In the genomic region with DNA sequence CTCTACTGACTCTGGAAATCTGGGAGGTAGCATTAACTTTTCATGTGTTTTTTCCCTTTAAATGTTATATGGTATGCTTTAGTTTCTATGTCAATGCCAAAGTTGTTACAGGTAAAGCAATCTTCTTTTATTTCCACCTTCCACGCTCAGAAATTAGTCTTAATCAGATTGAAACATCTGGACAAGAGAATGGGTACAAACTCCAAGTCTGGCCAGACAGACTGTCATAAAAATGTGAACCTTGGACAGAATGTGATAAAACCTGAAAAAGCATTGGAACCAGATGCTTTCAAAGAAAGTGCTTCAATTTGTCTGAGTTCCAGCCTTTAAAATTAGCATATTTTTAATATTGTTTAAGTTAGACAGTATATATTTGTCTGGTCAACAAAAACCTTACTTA, we compare ENCODE assay signal across 38 cellular contexts.
"Had no signal": no experiment of that assay in that cellular context is flagged by ENCODE, and none has a peak within 500 bp of the region (broad histone marks: within the 10 kb centered on the region; RNA-seq: fewer than 3 reads in every experiment).

No MANE protein-coding gene starts in this region.

- H3K27me3 Mint-ChIP-seq: activated CD4-positive, alpha-beta memory T cell treated with anti-CD3 and anti-CD28 coated beads, Interleukin-2, amount 10 ng/mL, durations not matched to agents 7 days and 5 days; activated naive CD4-positive, alpha-beta T cell treated with anti-CD3 and anti-CD28 coated beads, Interleukin-2, amount 10 ng/mL, durations not matched to agents 7 days and 5 days; central memory CD8-positive, alpha-beta T cell had no signal

- H3K4me3 ChIP-seq: ascending aorta, cardiac muscle cell had no signal

- H3K4me1 Mint-ChIP-seq: activated B cell treated with CpG ODN at 0.5 μM for 24 hours; activated CD4-positive, alpha-beta memory T cell treated with anti-CD3 and anti-CD28 coated beads, Interleukin-2, amount 10 ng/mL, durations not matched to agents 7 days and 5 days; activated CD4-positive, alpha-beta T cell treated with anti-CD3 and anti-CD28 coated beads, Interleukin-2, amount 10 ng/mL, durations not matched to agents 24 days and 14 days; activated CD8-positive, alpha-beta memory T cell treated with anti-CD3 and anti-CD28 coated beads, Interleukin-2, amount 10 ng/mL, durations not matched to agents 7 days and 5 days; activated naive CD4-positive, alpha-beta T cell treated with anti-CD3 and anti-CD28 coated beads, Interleukin-2, amount 10 ng/mL, durations not matched to agents 7 days and 5 days; activated naive CD4-positive, alpha-beta T cell treated with anti-CD3 and anti-CD28 coated beads, Interleukin-2, amount 50 U/mL, for 24 hours; activated naive CD8-positive, alpha-beta T cell treated with anti-CD3 and anti-CD28 coated beads, Interleukin-2, amount 50 U/mL, for 24 hours; central memory CD8-positive, alpha-beta T cell had no signal

- H3K9me3 ChIP-seq: ascending aorta had no signal

- H3K27ac Mint-ChIP-seq: activated B cell treated with CpG ODN at 0.5 μM for 24 hours; activated CD4-positive, alpha-beta memory T cell treated with anti-CD3 and anti-CD28 coated beads, Interleukin-2, amount 10 ng/mL, durations not matched to agents 7 days and 5 days; activated CD4-positive, alpha-beta T cell treated with anti-CD3 and anti-CD28 coated beads, Interleukin-2, amount 10 ng/mL, durations not matched to agents 24 days and 14 days; activated CD8-positive, alpha-beta memory T cell treated with anti-CD3 and anti-CD28 coated beads, Interleukin-2, amount 10 ng/mL, durations not matched to agents 7 days and 5 days; activated CD8-positive, alpha-beta T cell treated with anti-CD3 and anti-CD28 coated beads, Interleukin-2, amount 10 ng/mL, durations not matched to agents 7 days and 5 days; activated naive CD4-positive, alpha-beta T cell treated with anti-CD3 and anti-CD28 coated beads, Interleukin-2, amount 50 U/mL, for 24 hours; activated naive CD8-positive, alpha-beta T cell; activated naive CD8-positive, alpha-beta T cell treated with anti-CD3 and anti-CD28 coated beads, Interleukin-2, amount 10 ng/mL, durations not matched to agents 7 days and 5 days; activated naive CD8-positive, alpha-beta T cell treated with anti-CD3 and anti-CD28 coated beads, Interleukin-2, amount 50 U/mL, for 24 hours; activated T-cell treated with anti-CD3 and anti-CD28 coated beads, Interleukin-2, amount 50 U/mL, for 24 hours; activated T-helper 2 cell treated with anti-CD3 and anti-CD28 coated beads, Interferon-gamma antibody, Interleukin-2, Interleukin-4, amounts not matched to agents 10 μg/mL and 5 μg/mL and 100 μg/mL, durations not matched to agents 14 hours and 24 hours and 36 hours; brain; T-helper 1 cell treated with Interleukin-12 subunit alpha and Interleukin-12 subunit beta and Interleukin-4 antibody, amounts not matched to agents 30 μg/mL and 1 μg/mL, for 36 hours; T-helper 2 cell treated with Interferon-gamma antibody and Interleukin-4, amounts not matched to agents 5 μg/mL and 100 μg/mL, for 36 hours had no signal

- H3K36me3 Mint-ChIP-seq: activated CD8-positive, alpha-beta memory T cell treated with anti-CD3 and anti-CD28 coated beads, Interleukin-2, amount 10 ng/mL, durations not matched to agents 7 days and 5 days; activated naive CD4-positive, alpha-beta T cell treated with anti-CD3 and anti-CD28 coated beads, Interleukin-2, amount 10 ng/mL, durations not matched to agents 7 days and 5 days; activated naive CD4-positive, alpha-beta T cell treated with anti-CD3 and anti-CD28 coated beads, Interleukin-2, amount 50 U/mL, for 24 hours; activated naive CD8-positive, alpha-beta T cell; brain had no signal

- H3K27ac ChIP-seq: ascending aorta, cardiac muscle cell, VCaP had no signal

- H3K4me3 Mint-ChIP-seq: activated B cell treated with CpG ODN at 0.5 μM for 24 hours; activated CD4-positive, alpha-beta memory T cell treated with anti-CD3 and anti-CD28 coated beads, Interleukin-2, amount 10 ng/mL, durations not matched to agents 7 days and 5 days; activated CD4-positive, alpha-beta T cell treated with anti-CD3 and anti-CD28 coated beads, Interleukin-2, amount 10 ng/mL, durations not matched to agents 24 days and 14 days; activated CD8-positive, alpha-beta memory T cell treated with anti-CD3 and anti-CD28 coated beads, Interleukin-2, amount 10 ng/mL, durations not matched to agents 7 days and 5 days; activated CD8-positive, alpha-beta T cell treated with anti-CD3 and anti-CD28 coated beads, Interleukin-2, amount 10 ng/mL, durations not matched to agents 7 days and 5 days; activated naive CD4-positive, alpha-beta T cell treated with anti-CD3 and anti-CD28 coated beads, Interleukin-2, amount 10 ng/mL, durations not matched to agents 7 days and 5 days; activated naive CD4-positive, alpha-beta T cell treated with anti-CD3 and anti-CD28 coated beads, Interleukin-2, amount 50 U/mL, for 24 hours; activated naive CD8-positive, alpha-beta T cell; activated naive CD8-positive, alpha-beta T cell treated with anti-CD3 and anti-CD28 coated beads, Interleukin-2, amount 10 ng/mL, durations not matched to agents 7 days and 5 days; activated naive CD8-positive, alpha-beta T cell treated with anti-CD3 and anti-CD28 coated beads, Interleukin-2, amount 50 U/mL, for 24 hours; activated T-cell treated with anti-CD3 and anti-CD28 coated beads, Interleukin-2, amount 50 U/mL, for 24 hours; brain; central memory CD8-positive, alpha-beta T cell; T-helper 1 cell treated with Interleukin-12 subunit alpha and Interleukin-12 subunit beta and Interleukin-4 antibody, amounts not matched to agents 30 μg/mL and 1 μg/mL, for 36 hours; T-helper 2 cell treated with Interferon-gamma antibody and Interleukin-4, amounts not matched to agents 5 μg/mL and 100 μg/mL, for 36 hours had no signal

- H3K27me3 ChIP-seq: ascending aorta, cardiac muscle cell had no signal

- FAIRE-seq: bronchial epithelial cell, TTC549 had no signal

- H3K4me1 ChIP-seq: ascending aorta had no signal

- H3K9me3 Mint-ChIP-seq: activated CD4-positive, alpha-beta T cell treated with anti-CD3 and anti-CD28 coated beads, Interleukin-2, amount 10 ng/mL, durations not matched to agents 24 days and 14 days; activated naive CD4-positive, alpha-beta T cell treated with anti-CD3 and anti-CD28 coated beads, Interleukin-2, amount 10 ng/mL, durations not matched to agents 7 days and 5 days; activated T-cell treated with anti-CD3 and anti-CD28 coated beads, Interleukin-2, amount 50 U/mL, for 24 hours; central memory CD8-positive, alpha-beta T cell; T-helper 1 cell treated with Interleukin-12 subunit alpha and Interleukin-12 subunit beta and Interleukin-4 antibody, amounts not matched to agents 30 μg/mL and 1 μg/mL, for 36 hours; T-helper 2 cell treated with Interferon-gamma antibody and Interleukin-4, amounts not matched to agents 5 μg/mL and 100 μg/mL, for 36 hours had no signal

- ATAC-seq: activated CD8-positive, alpha-beta memory T cell treated with anti-CD3 and anti-CD28 coated beads, Interleukin-2, amount 10 ng/mL, durations not matched to agents 7 days and 5 days; activated CD8-positive, alpha-beta T cell treated with anti-CD3 and anti-CD28 coated beads, Interleukin-2, amount 10 ng/mL, durations not matched to agents 7 days and 5 days; activated naive CD8-positive, alpha-beta T cell treated with anti-CD3 and anti-CD28 coated beads, Interleukin-2, amount 50 U/mL, for 24 hours had no signal

- H3K36me3 ChIP-seq: ascending aorta, cardiac muscle cell had no signal

- DNase-seq: activated B cell treated with CpG ODN at 0.5 μM for 24 hours; activated CD4-positive, alpha-beta memory T cell treated with anti-CD3 and anti-CD28 coated beads, Interleukin-2, amount 10 ng/mL, durations not matched to agents 7 days and 5 days; activated CD4-positive, alpha-beta T cell treated with anti-CD3 and anti-CD28 coated beads for 4 hours; activated CD4-positive, alpha-beta T cell treated with anti-CD3 and anti-CD28 coated beads, Interleukin-2, amount 10 ng/mL, durations not matched to agents 24 days and 14 days; activated CD4-positive, alpha-beta T cell treated with anti-CD3 and anti-CD28 coated beads, Interleukin-2, amount 50 U/mL, for 1 hour; activated CD4-positive, alpha-beta T cell treated with anti-CD3 and anti-CD28 coated beads, Interleukin-2, amount 50 U/mL, for 4 hours; activated CD4-positive, CD25-positive, alpha-beta regulatory T cell treated with anti-CD3 and anti-CD28 coated beads, Interleukin-2, amount 50 U/mL, for 72 hours; activated CD8-positive, alpha-beta memory T cell treated with anti-CD3 and anti-CD28 coated beads for 24 hours; activated CD8-positive, alpha-beta memory T cell treated with anti-CD3 and anti-CD28 coated beads, Interleukin-2, amount 10 ng/mL, durations not matched to agents 7 days and 5 days; activated CD8-positive, alpha-beta memory T cell treated with anti-CD3 and anti-CD28 coated beads, Interleukin-2, amount 50 U/mL, for 48 hours; activated CD8-positive, alpha-beta T cell treated with anti-CD3 and anti-CD28 coated beads, Interleukin-2, amount 10 ng/mL, durations not matched to agents 7 days and 5 days; activated effector memory CD4-positive, alpha-beta T cell treated with Interleukin-2 at 50 U/mL for 16 hours; activated gamma-delta T cell; activated naive CD4-positive, alpha-beta T cell treated with anti-CD3 and anti-CD28 coated beads, Interleukin-2, amount 10 ng/mL, durations not matched to agents 7 days and 5 days; activated naive CD4-positive, alpha-beta T cell treated with Interleukin-2 at 50 U/mL for 16 hours; activated naive CD8-positive, alpha-beta T cell treated with anti-CD3 and anti-CD28 coated beads, Interleukin-2, amount 10 ng/mL, durations not matched to agents 7 days and 5 days; activated naive CD8-positive, alpha-beta T cell treated with anti-CD3 and anti-CD28 coated beads, Interleukin-2, amount 50 U/mL, for 24 hours; activated T-cell treated with anti-CD3 and anti-CD28 coated beads, Interleukin-2, amount 50 U/mL, for 24 hours; activated T-cell treated with anti-CD3 and anti-CD28 coated beads, Interleukin-2, amount 50 U/mL, for 48 hours; amygdala; anterior cingulate cortex; caudate nucleus; cerebellar nuclear complex; T-helper 1 cell; T-helper 2 cell; T-helper 9 cell had no signal
